Comparison of ENCODE assay signal across 9 cellular contexts in genomic region chr3:37861540-37862051, GRCh38. TPM values are rescaled to one million over a fixed set of nuclear protein-coding genes. Genes with fewer than 3 reads are reported as not detected.
DNase-seq lines count a peak whose midpoint lies in the region; ATAC-seq, FAIRE-seq and TF ChIP-seq lines count a peak whose summit lies in the region.
"Had no signal": no experiment of that assay in that cellular context is flagged by ENCODE, and none has a peak within 500 bp of the region (broad histone marks: within the 10 kb centered on the region; RNA-seq: fewer than 3 reads in every experiment).

Gene CTDSPL (plus strand): TSS chr3:37861880. CDS start chr3:37862200, 320 bp downstream.

- no peaks in the 10 kb centered on the region for H3K27me3 ChIP-seq in adipocyte (replicated peaks; ENCODE audit: control insufficient read depth, insufficient read depth, low read length)

- no peak for FAIRE-seq in D721Med (lab: Jason Lieb, UNC)
- FAIRE-seq: TTC549 had no signal

- H3K36me3 ChIP-seq in adipocyte (ENCODE audit: control insufficient read depth, insufficient read depth, low read length, severe bottlenecking) = no peaks in the 10 kb centered on the region

- H3K4me3 ChIP-seq in adipocyte (ENCODE audit: low read length) = peak within 1 kb of the TSS; percentile 90

- H3K9ac ChIP-seq in adipocyte (ENCODE audit: low read length) = peak within 1 kb of the TSS; percentile 80

- H3K4me1 ChIP-seq in adipocyte (ENCODE audit: control insufficient read depth, insufficient read depth, low read length) = peaks cover 31% of the 10 kb centered on the region

- peak; percentile 29 for ATAC-seq in Right ventricle myocardium superior (ENCODE audit: poor library complexity)
- no peak for ATAC-seq in activated CD4-positive, CD25-positive, alpha-beta regulatory T cell treated with anti-CD3 and anti-CD28 coated beads, Interleukin-2, amount 50 U/mL, for 24 hours

- DNase-seq in D721Med (ENCODE audit: insufficient read length, low spot score) (peak; percentile 29), M059J (ENCODE audit: low read depth) (peak; percentile 30), adipocyte (ENCODE audit: low read depth) (peak; percentile 83), Right ventricle myocardium superior (peak; percentile 74), nucleus accumbens (lab: John Stamatoyannopoulos, UW) (peak in 29 of 56 donors; percentile 25 to 79 (median 45)), pons (ENCODE audit: low spot score) (no peak), NCI-H2081 (lab: John Stamatoyannopoulos, UW) (no peak)

- no peaks in the 10 kb centered on the region for H3K9me3 ChIP-seq in adipocyte (ENCODE audit: control insufficient read depth, low read length)

- TF ChIP-seq CTCF in D721Med (IDR thresholded peaks at IDR 0.05; ENCODE audit: insufficient read depth, missing control alignments) = no peak

- intact Hi-C loops in Right ventricle myocardium superior (cut with DNase I) = no loop called here

RNA-seq across cellular contexts. Expression of gene CTDSPL, which starts in this region (rescaled TPM):
- total RNA-seq in M059J (2014; rRNA removed; shearing (Covaris generic)) = 9.5 and 18.3 TPM in 2 replicates
- total RNA-seq in Right ventricle myocardium superior = 46.0 TPM

Comparison
In these comparisons a context has a peak if more than half of its experiments do, and no peak if none do; other contexts are left out.
1. DNase-seq: peak in D721Med (single experiment), M059J (single experiment), adipocyte (single experiment), Right ventricle myocardium superior (single experiment) and nucleus accumbens (29 of 56); none in pons (single experiment) and NCI-H2081 (0 of 2).